12 cellular contexts compared by ENCODE assay signal in the genomic region with DNA sequence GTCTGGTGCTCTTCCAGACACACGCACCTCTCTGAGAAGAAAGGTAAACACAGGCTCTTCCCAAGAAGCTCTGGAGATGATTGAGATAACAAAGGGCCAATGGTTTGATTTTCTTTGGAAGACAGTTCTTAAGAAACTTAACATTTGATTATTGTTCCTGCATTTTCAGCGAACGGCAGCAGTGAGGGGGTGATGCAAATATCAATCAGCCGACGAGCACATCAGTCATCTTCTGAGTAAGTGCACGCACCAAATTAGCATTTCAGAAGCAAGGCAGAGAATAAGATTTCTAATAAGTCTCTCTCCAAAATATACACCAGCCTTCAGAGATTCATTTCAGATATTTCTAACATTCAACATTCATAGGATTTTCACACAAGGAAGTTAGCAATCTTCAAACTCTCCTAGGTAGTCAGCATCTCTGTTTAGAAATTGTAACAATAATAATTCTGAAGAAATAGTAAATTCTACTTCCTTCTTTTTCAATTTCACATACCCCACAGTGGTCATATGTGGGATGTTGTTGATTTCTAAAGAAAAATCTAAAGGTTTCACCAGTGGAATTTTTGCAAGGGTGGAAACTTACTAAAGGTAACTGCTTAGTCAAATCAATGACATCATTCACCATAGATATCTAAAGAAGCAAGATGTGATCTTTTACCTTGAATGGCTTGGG.
"Had no signal": no experiment of that assay in that cellular context is flagged by ENCODE, and none has a peak within 500 bp of the region (broad histone marks: within the 10 kb centered on the region; RNA-seq: fewer than 3 reads in every experiment).

No MANE protein-coding gene starts in this region.

- ATAC-seq: WTC11 had no signal

- DNase-seq: activated CD4-positive, alpha-beta T cell treated with anti-CD3 and anti-CD28 coated beads, Interleukin-2, amount 50 U/mL, for 4 hours; activated effector memory CD4-positive, alpha-beta T cell treated with Interleukin-2 at 50 U/mL for 16 hours; cerebellar nuclear complex; dermis blood vessel endothelial cell; endodermal cell; ovary; stimulated activated CD4-positive, alpha-beta T cell treated with anti-CD3 and anti-CD28 coated beads, Interleukin-4, amount 100 ng/mL, for 24 hours; tibial artery had no signal

- H3K27ac Mint-ChIP-seq: activated naive CD4-positive, alpha-beta T cell treated with anti-CD3 and anti-CD28 coated beads, Interleukin-2, amount 50 U/mL, for 24 hours; endodermal cell; mesothelial cell of epicardium; neural progenitor cell; WTC11 had no signal

- H3K4me1 Mint-ChIP-seq: activated naive CD4-positive, alpha-beta T cell treated with anti-CD3 and anti-CD28 coated beads, Interleukin-2, amount 50 U/mL, for 24 hours; mesothelial cell of epicardium; neural progenitor cell had no signal

- H3K36me3 Mint-ChIP-seq: activated naive CD4-positive, alpha-beta T cell treated with anti-CD3 and anti-CD28 coated beads, Interleukin-2, amount 50 U/mL, for 24 hours; mesothelial cell of epicardium; neural progenitor cell; WTC11 had no signal

- H3K4me3 Mint-ChIP-seq: activated naive CD4-positive, alpha-beta T cell treated with anti-CD3 and anti-CD28 coated beads, Interleukin-2, amount 50 U/mL, for 24 hours; endodermal cell; mesothelial cell of epicardium; neural progenitor cell; WTC11 had no signal

- H3K9me3 Mint-ChIP-seq: activated naive CD4-positive, alpha-beta T cell treated with anti-CD3 and anti-CD28 coated beads, Interleukin-2, amount 50 U/mL, for 24 hours; mesothelial cell of epicardium; neural progenitor cell had no signal
